ENCODE assay signal across 19 cellular contexts in the genomic region with DNA sequence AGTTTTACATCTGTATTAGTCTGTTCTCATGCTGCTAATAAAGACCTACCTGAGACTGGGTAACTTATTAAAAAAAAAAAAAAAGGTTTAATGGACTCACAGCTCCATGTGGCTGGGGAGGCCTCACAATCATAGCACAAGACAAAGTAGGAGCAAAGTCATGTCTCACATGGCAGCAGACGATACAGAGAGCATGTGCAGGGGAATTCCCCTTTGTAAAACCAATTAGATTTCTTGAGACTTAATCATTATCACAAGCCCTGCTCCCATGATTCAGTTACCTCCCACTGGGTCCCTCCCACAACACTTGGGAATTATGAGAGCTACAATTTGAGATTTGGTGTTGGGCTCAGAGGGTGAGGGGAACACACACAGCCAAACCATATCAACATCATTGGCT.
DNase-seq lines count a peak whose midpoint lies in the region; ATAC-seq and TF ChIP-seq lines count a peak whose summit lies in the region.
"Had no signal": no experiment of that assay in that cellular context is flagged by ENCODE, and none has a peak within 500 bp of the region (broad histone marks: within the 10 kb centered on the region; RNA-seq: fewer than 3 reads in every experiment).

No MANE protein-coding gene starts in this region.

- no peaks in the 10 kb centered on the region for H3K27me3 ChIP-seq in mesendoderm (ENCODE audit: insufficient read depth, low read length, poor library complexity)
- no peaks in the 10 kb centered on the region for H3K27me3 ChIP-seq in Peyer's patch
- H3K27me3 ChIP-seq: BLaER1, colonic mucosa, neural progenitor cell, spleen, upper lobe of right lung had no signal

- H3K36me3 ChIP-seq in mesendoderm (ENCODE audit: control insufficient read depth, insufficient read depth, low read length) = no peaks in the 10 kb centered on the region
- H3K36me3 ChIP-seq in Peyer's patch = no peaks in the 10 kb centered on the region
- H3K36me3 ChIP-seq: colonic mucosa, neural progenitor cell, upper lobe of right lung had no signal

- no peak overlapping the region for H3K23ac ChIP-seq in mesendoderm (ENCODE audit: low read length)

- H2BK120ac ChIP-seq in mesendoderm (ENCODE audit: low read depth, low read length) = no peak overlapping the region

- no peak overlapping the region for H2BK5ac ChIP-seq in mesendoderm (ENCODE audit: low read length)

- TF ChIP-seq CTCF in epithelial cell of esophagus (IDR thresholded peaks at IDR 0.05; ENCODE audit: insufficient read depth, low read depth, low read length, missing control alignments) (no peak), Peyer's patch (IDR thresholded peaks at IDR 0.05) (no peak)

- no peaks in the 10 kb centered on the region for H3K79me2 ChIP-seq in mesendoderm (ENCODE audit: control insufficient read depth, insufficient read depth, low read length)

- H3K4me3 ChIP-seq in epithelial cell of esophagus (ENCODE audit: low read length) = no peak overlapping the region
- H3K4me3 ChIP-seq in mesendoderm (ENCODE audit: low read length) = no peak overlapping the region
- H3K4me3 ChIP-seq in Peyer's patch = no peak overlapping the region
- H3K4me3 ChIP-seq: BLaER1, spleen, upper lobe of right lung had no signal

- no peak overlapping the region for H3K4ac ChIP-seq in mesendoderm (ENCODE audit: low read depth, low read length)

- H3K4me1 ChIP-seq in mesendoderm (ENCODE audit: control insufficient read depth, low read depth, low read length) (no peaks in the 10 kb centered on the region), Peyer's patch (no peaks in the 10 kb centered on the region)
- H3K4me1 ChIP-seq: BLaER1, colonic mucosa, spleen, upper lobe of right lung had no signal

- WGBS in mesendoderm (ENCODE audit: extremely low coverage, insufficient coverage, low lambda C conversion rate) = no CpG with 5 or more reads among the region's 1 CpG

- H3K18ac ChIP-seq in mesendoderm (ENCODE audit: low read length) = no peak overlapping the region

- TF ChIP-seq POLR2A in Peyer's patch (IDR thresholded peaks at IDR 0.05) = no peak

- no peak overlapping the region for H4K5ac ChIP-seq in mesendoderm (ENCODE audit: low read length)

- DNase-seq in EH (ENCODE audit: low read depth) = peak; percentile 35
- DNase-seq in NCI-H226 = peak; percentile 29
- DNase-seq in epithelial cell of esophagus (ENCODE audit: low read depth) = peak; percentile 72
- DNase-seq in mesendoderm = peak; percentile 3
- no peak for DNase-seq in Peyer's patch
- no peak for DNase-seq in DMS114 treated with DMSO at 0.1 percent for 48 hours (lab: John Stamatoyannopoulos, UW; ENCODE audit: unreplicated experiment)
- DNase-seq: activated CD4-positive, alpha-beta T cell treated with anti-CD3 and anti-CD28 coated beads, Interleukin-2, amount 50 U/mL, for 4 hours; colonic mucosa; foreskin melanocyte; HCEC 1CT; NK-92 treated with Interleukin-12 subunit alpha and Interleukin-12 subunit beta, amount 100 ng/mL, for 24 hours; Right ventricle myocardium superior; spleen; upper lobe of right lung had no signal

- H3K56ac ChIP-seq in mesendoderm (ENCODE audit: low read length) = no peak overlapping the region

- H2BK15ac ChIP-seq in mesendoderm (replicated peaks; ENCODE audit: low read depth) = no peak overlapping the region

- no peak overlapping the region for H4K8ac ChIP-seq in mesendoderm (ENCODE audit: low read depth, low read length)

- no peaks in the 10 kb centered on the region for H3K9me3 ChIP-seq in Peyer's patch
- H3K9me3 ChIP-seq: colonic mucosa, upper lobe of right lung had no signal

- H3K9ac ChIP-seq in mesendoderm (ENCODE audit: low read length) = no peak overlapping the region
- H3K9ac ChIP-seq: BLaER1, neural progenitor cell had no signal

- no peak overlapping the region for H2AK5ac ChIP-seq in mesendoderm (ENCODE audit: low read length)

- no peaks in the 10 kb centered on the region for H3K79me1 ChIP-seq in mesendoderm (ENCODE audit: low read length)

- H3K4me2 ChIP-seq in mesendoderm (ENCODE audit: low read length) = no peak overlapping the region
- H3K4me2 ChIP-seq: BLaER1 had no signal

- no peak for ATAC-seq in GM21515 (IDR thresholded peaks at IDR 0.05; ENCODE audit: unreplicated experiment)
- ATAC-seq: activated naive CD4-positive, alpha-beta T cell treated with anti-CD3 and anti-CD28 coated beads, Interleukin-2, amount 50 U/mL, for 72 hours; HepG2; upper lobe of right lung had no signal

- no peak overlapping the region for H3K27ac ChIP-seq in mesendoderm (ENCODE audit: low read depth, low read length)
- H3K27ac ChIP-seq in Peyer's patch = no peak overlapping the region
- H3K27ac ChIP-seq: BLaER1, colonic mucosa, neural progenitor cell, spleen, upper lobe of right lung had no signal

Comparison
In these comparisons a context has a peak if more than half of its experiments do, and no peak if none do; other contexts are left out.
1. DNase-seq: peak in EH (single experiment), NCI-H226 (single experiment), epithelial cell of esophagus (single experiment) and mesendoderm (single experiment); none in Peyer's patch (0 of 3) and DMS114 treated with DMSO at 0.1 percent for 48 hours (single experiment).